Comparison of ENCODE assay signal across 1 cellular context in genomic region chr1:6397844-6398243, GRCh38.
TF ChIP-seq lines count a peak whose summit lies in the region.

No MANE protein-coding gene starts in this region.

TF ChIP-seq in HepG2, 621 proteins besides CTCF, POLR2A, EP300 and RAD21:
- TF ChIP-seq POLR2AphosphoS2 (IDR thresholded peaks at IDR 0.05; ENCODE audit: low read depth, low read length) (no peak), KDM5B (CRISPR knock-in tag; IDR thresholded peaks at IDR 0.05; ENCODE audit: borderline replicate concordance) (no peak), GATAD2A (CRISPR knock-in tag; IDR thresholded peaks at IDR 0.05) (no peak), SNAPC4 (CRISPR knock-in tag; IDR thresholded peaks at IDR 0.05) (no peak), RELA (CRISPR knock-in tag; IDR thresholded peaks at IDR 0.05) (no peak), ZNF264 (CRISPR knock-in tag; IDR thresholded peaks at IDR 0.05) (no peak), MXD4 (CRISPR knock-in tag; IDR thresholded peaks at IDR 0.05) (no peak), ZNF790 (CRISPR knock-in tag; IDR thresholded peaks at IDR 0.05; ENCODE audit: borderline replicate concordance) (no peak), ZNF513 (CRISPR knock-in tag; conservative IDR thresholded peaks at IDR 0.05) (no peak), NCOA1 (CRISPR knock-in tag; IDR thresholded peaks at IDR 0.05) (no peak), TOE1 (CRISPR knock-in tag; IDR thresholded peaks at IDR 0.05) (no peak), KLF13 (CRISPR knock-in tag; IDR thresholded peaks at IDR 0.05) (no peak), ATF2 (CRISPR knock-in tag; IDR thresholded peaks at IDR 0.05) (no peak), ZBTB46 (CRISPR knock-in tag; IDR thresholded peaks at IDR 0.05; ENCODE audit: borderline replicate concordance) (no peak), ZNF777 (CRISPR knock-in tag; IDR thresholded peaks at IDR 0.05) (no peak), SAP130 (CRISPR knock-in tag; IDR thresholded peaks at IDR 0.05; ENCODE audit: low read depth) (no peak), HINFP (CRISPR knock-in tag; IDR thresholded peaks at IDR 0.05; ENCODE audit: low read depth) (no peak), MBD4 (IDR thresholded peaks at IDR 0.05; ENCODE audit: borderline replicate concordance, low read length) (no peak), ZNF652 (CRISPR knock-in tag; IDR thresholded peaks at IDR 0.05; ENCODE audit: borderline replicate concordance, low read depth) (no peak), NPAS2 (CRISPR knock-in tag; IDR thresholded peaks at IDR 0.05; ENCODE audit: borderline replicate concordance) (no peak)
TF ChIP-seq in HepG2: peak in this region for 0.
